36 cellular contexts compared by ENCODE assay signal in the genomic region with DNA sequence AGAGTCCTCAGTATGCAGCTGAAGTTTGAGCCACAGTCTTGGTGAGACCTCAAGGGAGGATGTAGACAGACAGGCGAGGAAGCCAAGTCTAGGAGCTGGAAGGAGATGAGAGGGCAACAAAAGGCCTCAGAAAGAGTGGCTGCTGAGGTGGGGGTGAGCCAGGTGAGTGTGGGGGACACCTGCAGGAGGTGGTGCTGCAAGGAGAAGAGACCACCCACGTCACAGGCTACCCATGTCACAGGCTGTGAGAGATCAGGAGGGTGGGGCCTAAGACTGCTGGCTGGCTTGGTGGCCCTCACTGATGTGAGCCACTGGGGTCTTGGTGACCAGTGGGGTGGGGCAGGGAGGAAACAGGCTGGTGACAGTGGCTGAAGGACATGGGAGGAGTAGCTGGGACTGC.
"Had no signal": no experiment of that assay in that cellular context is flagged by ENCODE, and none has a peak within 500 bp of the region (broad histone marks: within the 10 kb centered on the region; RNA-seq: fewer than 3 reads in every experiment).

No MANE protein-coding gene starts in this region.

- H3K36me3 ChIP-seq: brain microvascular endothelial cell, esophagus muscularis mucosa, heart left ventricle, left lung, lower lobe of right lung, pancreas, sigmoid colon, upper lobe of left lung, vagina, WERI-Rb-1 had no signal

- H3K9me3 Mint-ChIP-seq: natural killer cell treated with Interleukin-12 subunit alpha and Interleukin-12 subunit beta and Interleukin-15 and Interleukin-18, amount 100 ng/mL, for 72 hours had no signal

- H3K4me1 ChIP-seq: esophagus muscularis mucosa, foreskin keratinocyte, heart left ventricle, left lung, lower lobe of right lung, pancreas, psoas muscle, sigmoid colon, upper lobe of left lung, vagina had no signal

- H3K4me3 Mint-ChIP-seq: activated CD8-positive, alpha-beta T cell treated with anti-CD3 and anti-CD28 coated beads for 36 hours; activated naive CD4-positive, alpha-beta T cell treated with anti-CD3 and anti-CD28 coated beads for 36 hours; activated naive CD8-positive, alpha-beta T cell treated with anti-CD3 and anti-CD28 coated beads, Interleukin-2, amount 10 ng/mL, durations not matched to agents 7 days and 5 days; activated T-cell treated with anti-CD3 and anti-CD28 coated beads, Interleukin-2, amount 50 U/mL, for 4 hours; activated T-helper 17 cell treated with anti-CD3 and anti-CD28 coated beads, Interleukin-2, amount 50 U/mL, for 72 hours; immature natural killer cell; natural killer cell treated with Interleukin-12 subunit alpha and Interleukin-12 subunit beta and Interleukin-15 and Interleukin-18, amount 100 ng/mL, for 72 hours; stimulated activated memory B cell treated with anti-CD40 and anti-IgM and Interleukin-4, amounts not matched to agents 10 μg/mL and 1 μg/mL and 100 μg/mL, for 72 hours; stimulated activated naive CD8-positive, alpha-beta T cell treated with anti-CD3 and anti-CD28 coated beads, Interleukin-15, amount 100 ng/mL, for 72 hours; T-helper 1 cell treated with Interleukin-12 subunit alpha and Interleukin-12 subunit beta and Interleukin-4 antibody, amounts not matched to agents 30 μg/mL and 1 μg/mL, for 36 hours had no signal

- H3K27ac Mint-ChIP-seq: activated CD8-positive, alpha-beta T cell treated with anti-CD3 and anti-CD28 coated beads for 36 hours; activated naive CD4-positive, alpha-beta T cell treated with anti-CD3 and anti-CD28 coated beads for 36 hours; activated naive CD8-positive, alpha-beta T cell treated with anti-CD3 and anti-CD28 coated beads, Interleukin-2, amount 10 ng/mL, durations not matched to agents 7 days and 5 days; activated T-helper 17 cell treated with anti-CD3 and anti-CD28 coated beads, Interleukin-2, amount 50 U/mL, for 72 hours; immature natural killer cell; natural killer cell treated with Interleukin-12 subunit alpha and Interleukin-12 subunit beta and Interleukin-15 and Interleukin-18, amount 100 ng/mL, for 72 hours; stimulated activated memory B cell treated with anti-CD40 and anti-IgM and Interleukin-4, amounts not matched to agents 10 μg/mL and 1 μg/mL and 100 μg/mL, for 72 hours; T-helper 1 cell treated with Interleukin-12 subunit alpha and Interleukin-12 subunit beta and Interleukin-4 antibody, amounts not matched to agents 30 μg/mL and 1 μg/mL, for 36 hours had no signal

- H3K9me3 ChIP-seq: pancreas, sigmoid colon had no signal

- ATAC-seq: activated CD8-positive, alpha-beta T cell treated with anti-CD3 and anti-CD28 coated beads for 36 hours; activated T-cell treated with anti-CD3 and anti-CD28 coated beads, Interleukin-2, amount 50 U/mL, for 4 hours; activated T-helper 17 cell treated with anti-CD3 and anti-CD28 coated beads, Interleukin-2, amount 50 U/mL, for 72 hours; foreskin keratinocyte; heart left ventricle; left lung; lower lobe of right lung; mucosa of descending colon; natural killer cell treated with Interleukin-12 subunit alpha and Interleukin-12 subunit beta and Interleukin-15 and Interleukin-18, amount 100 ng/mL, for 72 hours; pancreas; psoas muscle; stimulated activated memory B cell treated with anti-CD40 and anti-IgM and Interleukin-4, amounts not matched to agents 10 μg/mL and 1 μg/mL and 100 μg/mL, for 72 hours; stimulated activated naive CD8-positive, alpha-beta T cell treated with anti-CD3 and anti-CD28 coated beads, Interleukin-15, amount 100 ng/mL, for 72 hours had no signal

- DNase-seq: activated CD4-positive, alpha-beta T cell treated with anti-CD3 and anti-CD28 coated beads, Interleukin-2, amount 50 U/mL, for 1 hour; activated CD4-positive, CD25-positive, alpha-beta regulatory T cell treated with anti-CD3 and anti-CD28 coated beads, Interleukin-2, amount 50 U/mL, for 72 hours; activated CD8-positive, alpha-beta T cell treated with anti-CD3 and anti-CD28 coated beads for 36 hours; activated naive CD4-positive, alpha-beta T cell treated with anti-CD3 and anti-CD28 coated beads for 36 hours; activated naive CD8-positive, alpha-beta T cell treated with anti-CD3 and anti-CD28 coated beads, Interleukin-2, amount 10 ng/mL, durations not matched to agents 7 days and 5 days; activated T-cell treated with anti-CD3 and anti-CD28 coated beads, Interleukin-2, amount 50 U/mL, for 4 hours; brain microvascular endothelial cell; foreskin keratinocyte; hypothalamus; immature natural killer cell; kidney glomerular epithelial cell; lower lobe of right lung; mesenchymal stem cell; psoas muscle; sigmoid colon; small intestine; stimulated activated CD4-positive, alpha-beta T cell treated with anti-CD3 and anti-CD28 coated beads, Interleukin-1b, Interleukin-23, amount 100 ng/mL, for 48 hours; stimulated activated CD4-positive, alpha-beta T cell treated with anti-CD3 and anti-CD28 coated beads, Interleukin-4, amount 100 ng/mL, for 4 hours; substantia nigra; SW 1271; T-helper 9 cell; WERI-Rb-1 had no signal

- H3K4me1 Mint-ChIP-seq: activated naive CD8-positive, alpha-beta T cell treated with anti-CD3 and anti-CD28 coated beads, Interleukin-2, amount 10 ng/mL, durations not matched to agents 7 days and 5 days; activated T-helper 17 cell treated with anti-CD3 and anti-CD28 coated beads, Interleukin-2, amount 50 U/mL, for 72 hours; immature natural killer cell; stimulated activated naive CD8-positive, alpha-beta T cell treated with anti-CD3 and anti-CD28 coated beads, Interleukin-15, amount 100 ng/mL, for 72 hours had no signal

- FAIRE-seq: astrocyte, pancreas, small intestine, TTC549 had no signal

- H3K36me3 Mint-ChIP-seq: activated naive CD8-positive, alpha-beta T cell treated with anti-CD3 and anti-CD28 coated beads, Interleukin-2, amount 10 ng/mL, durations not matched to agents 7 days and 5 days; stimulated activated memory B cell treated with anti-CD40 and anti-IgM and Interleukin-4, amounts not matched to agents 10 μg/mL and 1 μg/mL and 100 μg/mL, for 72 hours had no signal

- H3K4me3 ChIP-seq: esophagus muscularis mucosa, heart left ventricle, left lung, lower lobe of right lung, mucosa of descending colon, pancreas, psoas muscle, sigmoid colon, upper lobe of left lung, vagina had no signal

- H3K27ac ChIP-seq: brain microvascular endothelial cell, esophagus muscularis mucosa, foreskin keratinocyte, heart left ventricle, left lung, lower lobe of right lung, pancreas, psoas muscle, sigmoid colon, upper lobe of left lung, vagina, WERI-Rb-1 had no signal
